ENCODE assay signal across 27 cellular contexts in genomic region chr1:245365071-245365470, GRCh38.
DNase-seq lines count a peak whose midpoint lies in the region; ATAC-seq, FAIRE-seq and TF ChIP-seq lines count a peak whose summit lies in the region.
"Had no signal": no experiment of that assay in that cellular context is flagged by ENCODE, and none has a peak within 500 bp of the region (broad histone marks: within the 10 kb centered on the region; RNA-seq: fewer than 3 reads in every experiment).

No MANE protein-coding gene starts in this region.

- peaks cover 14% of the 10 kb centered on the region for H3K27me3 Mint-ChIP-seq in activated T-cell treated with anti-CD3 and anti-CD28 coated beads, Interleukin-2, amount 50 U/mL, for 72 hours (ENCODE audit: low read depth)
- H3K27me3 Mint-ChIP-seq: activated CD4-positive, alpha-beta T cell treated with anti-CD3 and anti-CD28 coated beads, Interleukin-2, amount 10 ng/mL, durations not matched to agents 7 days and 5 days; stimulated activated naive B cell treated with anti-CD40 and anti-IgM and Interleukin-4, amounts not matched to agents 10 μg/mL and 1 μg/mL and 100 μg/mL, for 72 hours had no signal

- no peak overlapping the region for H3K27ac Mint-ChIP-seq in activated T-cell treated with anti-CD3 and anti-CD28 coated beads, Interleukin-2, amount 50 U/mL, for 72 hours
- H3K27ac Mint-ChIP-seq: activated CD4-positive, alpha-beta T cell treated with anti-CD3 and anti-CD28 coated beads, Interleukin-2, amount 10 ng/mL, durations not matched to agents 7 days and 5 days; activated naive CD8-positive, alpha-beta T cell treated with anti-CD3 and anti-CD28 coated beads for 36 hours; stimulated activated naive B cell treated with anti-CD40 and anti-IgM and Interleukin-4, amounts not matched to agents 10 μg/mL and 1 μg/mL and 100 μg/mL, for 72 hours had no signal

- no peaks in the 10 kb centered on the region for H3K36me3 ChIP-seq in BLaER1 treated with 17β-estradiol and CSF1 and Interleukin-3, amounts not matched to agents 10 nM and 100 nM
- H3K36me3 ChIP-seq in mesenchymal stem cell (ENCODE audit: control insufficient read depth in 1 of 2, insufficient read depth in 2 of 2, low read depth in 1 of 2, low read length in 2 of 2) (no peaks in the 10 kb centered on the region), gastrocnemius medialis (no peaks in the 10 kb centered on the region)
- H3K36me3 ChIP-seq: colonic mucosa, ovary, upper lobe of left lung had no signal

- 21% methylated on average over 8 of the region's 9 CpGs for WGBS in mesenchymal stem cell

- H3K9me3 ChIP-seq in BLaER1 treated with 17β-estradiol and CSF1 and Interleukin-3, amounts not matched to agents 10 nM and 100 nM (replicated peaks in 1 of 11), result peaks cover 0 to 20% (median 3%) of the 10 kb centered on the region in 11 experiments; a peak in 8 of 22 replicates
- H3K9me3 ChIP-seq in mesenchymal stem cell (ENCODE audit: control insufficient read depth, low read length), result peaks cover 3% of the 10 kb centered on the region
- no peaks in the 10 kb centered on the region for H3K9me3 ChIP-seq in gastrocnemius medialis
- H3K9me3 ChIP-seq: colonic mucosa, ovary, upper lobe of left lung had no signal

- H3K14ac ChIP-seq in mesenchymal stem cell (ENCODE audit: low read length in 2 of 2), result no peak overlapping the region

- H2BK120ac ChIP-seq in mesenchymal stem cell (ENCODE audit: low read depth, low read length), result no peak overlapping the region

- no peak overlapping the region for H2BK5ac ChIP-seq in mesenchymal stem cell (ENCODE audit: low read depth, low read length, poor library complexity, severe bottlenecking)

- in situ Hi-C loops in gastrocnemius medialis (cut with MboI; ENCODE audit: low sequenced_read_pairs in 4 of 4), result no loop called here

- H3K18ac ChIP-seq in mesenchymal stem cell (ENCODE audit: low read depth in 1 of 2, low read length in 2 of 2), result no peak overlapping the region

- no peak overlapping the region for H2AFZ ChIP-seq in mesenchymal stem cell (ENCODE audit: low read depth, low read length)

- no peak overlapping the region for H3K4me3 Mint-ChIP-seq in activated T-cell treated with anti-CD3 and anti-CD28 coated beads, Interleukin-2, amount 50 U/mL, for 72 hours
- H3K4me3 Mint-ChIP-seq: activated CD4-positive, alpha-beta T cell treated with anti-CD3 and anti-CD28 coated beads, Interleukin-2, amount 10 ng/mL, durations not matched to agents 7 days and 5 days; activated naive CD8-positive, alpha-beta T cell treated with anti-CD3 and anti-CD28 coated beads for 36 hours; stimulated activated naive B cell treated with anti-CD40 and anti-IgM and Interleukin-4, amounts not matched to agents 10 μg/mL and 1 μg/mL and 100 μg/mL, for 72 hours had no signal

- peak overlapping the region in 2 of 11 experiments; percentile 25 to 43; a peak in 4 of 22 replicates for H3K9ac ChIP-seq in BLaER1 treated with 17β-estradiol and CSF1 and Interleukin-3, amounts not matched to agents 10 nM and 100 nM
- no peak overlapping the region for H3K9ac ChIP-seq in mesenchymal stem cell (ENCODE audit: low read length)

- no peak for TF ChIP-seq POLR2A in GM12891 (IDR thresholded peaks at IDR 0.05; ENCODE audit: low read depth, low read length)
- no peak for TF ChIP-seq POLR2A in gastrocnemius medialis (IDR thresholded peaks at IDR 0.05)

- intact Hi-C loops in gastrocnemius medialis (cut with DNase I; ENCODE audit: low total_unique reads), result no loop called here

- no peak for FAIRE-seq in GM12891 (lab: Jason Lieb, UNC)
- FAIRE-seq: bronchial epithelial cell, H54 had no signal

- no peak for ATAC-seq in gastrocnemius medialis
- no peak for ATAC-seq in activated T-cell treated with anti-CD3 and anti-CD28 coated beads, Interleukin-2, amount 50 U/mL, for 72 hours (replicated peaks in 1 of 2)

- H3K4me3 ChIP-seq in BLaER1 treated with 17β-estradiol and CSF1 and Interleukin-3, amounts not matched to agents 10 nM and 100 nM, result no peak overlapping the region
- H3K4me3 ChIP-seq in mesenchymal stem cell (ENCODE audit: insufficient read depth in 1 of 2, low read depth in 1 of 2, low read length in 2 of 2) (no peak overlapping the region), gastrocnemius medialis (no peak overlapping the region)
- H3K4me3 ChIP-seq: colonic mucosa, ovary, skin epidermis, upper lobe of left lung had no signal

- no peaks in the 10 kb centered on the region for H3K9me3 Mint-ChIP-seq in activated T-cell treated with anti-CD3 and anti-CD28 coated beads, Interleukin-2, amount 50 U/mL, for 72 hours
- H3K9me3 Mint-ChIP-seq: stimulated activated naive B cell treated with anti-CD40 and anti-IgM and Interleukin-4, amounts not matched to agents 10 μg/mL and 1 μg/mL and 100 μg/mL, for 72 hours had no signal

- peaks cover 4% of the 10 kb centered on the region for H3K4me1 Mint-ChIP-seq in activated T-cell treated with anti-CD3 and anti-CD28 coated beads, Interleukin-2, amount 50 U/mL, for 72 hours (ENCODE audit: low read depth)
- H3K4me1 Mint-ChIP-seq: activated CD4-positive, alpha-beta T cell treated with anti-CD3 and anti-CD28 coated beads, Interleukin-2, amount 10 ng/mL, durations not matched to agents 7 days and 5 days had no signal

- H2AK5ac ChIP-seq in mesenchymal stem cell (ENCODE audit: low read length, severe bottlenecking), result no peak overlapping the region

- no peak overlapping the region for H3K4ac ChIP-seq in mesenchymal stem cell (ENCODE audit: low read depth in 1 of 2, low read length in 2 of 2)

- no peaks in the 10 kb centered on the region for H3K79me1 ChIP-seq in mesenchymal stem cell (replicated peaks; ENCODE audit: low read length, poor library complexity, severe bottlenecking)

- H3K4me1 ChIP-seq in BLaER1 treated with 17β-estradiol and CSF1 and Interleukin-3, amounts not matched to agents 10 nM and 100 nM, result peaks cover 0 to 42% (median 37%) of the 10 kb centered on the region in 10 experiments; a peak in 16 of 20 replicates
- H3K4me1 ChIP-seq in mesenchymal stem cell (ENCODE audit: control insufficient read depth, insufficient read depth, low read depth, low read length), result no peaks in the 10 kb centered on the region
- H3K4me1 ChIP-seq in gastrocnemius medialis, result no peaks in the 10 kb centered on the region
- H3K4me1 ChIP-seq: colonic mucosa, upper lobe of left lung had no signal

- H3K27me3 ChIP-seq in BLaER1 treated with 17β-estradiol and CSF1 and Interleukin-3, amounts not matched to agents 10 nM and 100 nM, result peaks cover 0 to 6% (median 0%) of the 10 kb centered on the region in 11 experiments; a peak in 1 of 22 replicates
- H3K27me3 ChIP-seq in mesenchymal stem cell (ENCODE audit: control insufficient read depth in 1 of 2, insufficient read depth in 1 of 2, low read length in 2 of 2), result no peaks in the 10 kb centered on the region
- no peaks in the 10 kb centered on the region for H3K27me3 ChIP-seq in gastrocnemius medialis
- H3K27me3 ChIP-seq: colonic mucosa, ovary, upper lobe of left lung had no signal

- H3K36me3 Mint-ChIP-seq in activated T-cell treated with anti-CD3 and anti-CD28 coated beads, Interleukin-2, amount 50 U/mL, for 72 hours (ENCODE audit: insufficient read depth in 2 of 2), result no peaks in the 10 kb centered on the region
- H3K36me3 Mint-ChIP-seq: activated naive CD8-positive, alpha-beta T cell treated with anti-CD3 and anti-CD28 coated beads for 36 hours; stimulated activated naive B cell treated with anti-CD40 and anti-IgM and Interleukin-4, amounts not matched to agents 10 μg/mL and 1 μg/mL and 100 μg/mL, for 72 hours had no signal

- H4K8ac ChIP-seq in mesenchymal stem cell (ENCODE audit: low read length), result peak overlapping the region; percentile 51

- H3K23ac ChIP-seq in mesenchymal stem cell (ENCODE audit: low read length in 2 of 2), result no peak overlapping the region

- H3K4me2 ChIP-seq in BLaER1 treated with 17β-estradiol and CSF1 and Interleukin-3, amounts not matched to agents 10 nM and 100 nM, result peak overlapping the region in 10 of 11 experiments; percentile 14 to 74 (median 58); a peak in 18 of 22 replicates
- H3K4me2 ChIP-seq in mesenchymal stem cell (ENCODE audit: low read length, poor library complexity, severe bottlenecking), result no peak overlapping the region

- H4K91ac ChIP-seq in mesenchymal stem cell (ENCODE audit: low read length), result no peak overlapping the region

- DNase-seq in GM12891 (ENCODE audit: insufficient read length, low spot score), result no peak
- peak; percentile 64 for DNase-seq in NCI-H69 (lab: John Stamatoyannopoulos, UW)
- DNase-seq in mesenchymal stem cell, result no peak
- no peak for DNase-seq in activated CD4-positive, CD25-positive, alpha-beta regulatory T cell treated with anti-CD3 and anti-CD28 coated beads, Interleukin-2, amount 50 U/mL, for 72 hours
- no peak for DNase-seq in gastrocnemius medialis
- DNase-seq in activated T-cell treated with anti-CD3 and anti-CD28 coated beads, Interleukin-2, amount 50 U/mL, for 72 hours, result no peak
- DNase-seq in iPS-NIHi7 (ENCODE audit: extremely low spot score), result no peak
- DNase-seq: activated CD4-positive, alpha-beta T cell treated with anti-CD3 and anti-CD28 coated beads, Interleukin-2, amount 10 ng/mL, durations not matched to agents 7 days and 5 days; activated gamma-delta T cell; activated naive CD8-positive, alpha-beta T cell treated with anti-CD3 and anti-CD28 coated beads for 36 hours; aorta; colonic mucosa; DMS153; effector CD8-positive, alpha-beta T cell; islet precursor cell; NCI-H1048; NCI-H1930; NCI-H2227 treated with DMSO at 0.1 percent for 48 hours; NCI-H526 treated with DMSO at 0.1 percent for 48 hours; ovary; stimulated activated naive B cell treated with anti-CD40 and anti-IgM and Interleukin-4, amounts not matched to agents 10 μg/mL and 1 μg/mL and 100 μg/mL, for 72 hours; upper lobe of left lung had no signal

- H4K20me1 ChIP-seq in BLaER1 treated with 17β-estradiol and CSF1 and Interleukin-3, amounts not matched to agents 10 nM and 100 nM, result no peaks in the 10 kb centered on the region

- H2BK15ac ChIP-seq in mesenchymal stem cell (ENCODE audit: low read depth, poor library complexity, severe bottlenecking), result no peak overlapping the region

- peak overlapping the region in 8 of 11 experiments; percentile 9 to 63 (median 41); a peak in 13 of 22 replicates for H3K27ac ChIP-seq in BLaER1 treated with 17β-estradiol and CSF1 and Interleukin-3, amounts not matched to agents 10 nM and 100 nM
- H3K27ac ChIP-seq in mesenchymal stem cell (ENCODE audit: low read length, poor library complexity, severe bottlenecking), result no peak overlapping the region
- H3K27ac ChIP-seq in gastrocnemius medialis, result no peak overlapping the region
- H3K27ac ChIP-seq: colonic mucosa, epithelial cell of prostate, ovary, skin epidermis, upper lobe of left lung had no signal

- no peak for TF ChIP-seq CTCF in gastrocnemius medialis (IDR thresholded peaks at IDR 0.05 in 4 of 5, conservative IDR thresholded peaks at IDR 0.05 in 1 of 5)

- H2BK12ac ChIP-seq in mesenchymal stem cell (ENCODE audit: low read length in 2 of 2), result no peak overlapping the region

TF ChIP-seq in GM12891, 5 proteins besides CTCF, POLR2A, EP300 and RAD21:
- TF ChIP-seq SPI1 (IDR thresholded peaks at IDR 0.05; ENCODE audit: low read depth, low read length), result peak; percentile 37; the same call in 1 of the 2 replicates
- TF ChIP-seq POLR2AphosphoS5 (IDR thresholded peaks at IDR 0.05; ENCODE audit: low read depth, low read length), result no peak
- TF ChIP-seq TAF1 (IDR thresholded peaks at IDR 0.05; ENCODE audit: low read depth, low read length), result no peak
- TF ChIP-seq POU2F2 (IDR thresholded peaks at IDR 0.05; ENCODE audit: low read depth, low read length), result no peak

Comparison
In these comparisons a context has a peak if more than half of its experiments do, and no peak if none do; other contexts are left out.
1. H3K27ac ChIP-seq: peak in BLaER1 treated with 17β-estradiol and CSF1 and Interleukin-3, amounts not matched to agents 10 nM and 100 nM (8 of 11); none in mesenchymal stem cell (single experiment) and gastrocnemius medialis (0 of 4).